Comparison of ENCODE assay signal across 18 cellular contexts in the genomic region with DNA sequence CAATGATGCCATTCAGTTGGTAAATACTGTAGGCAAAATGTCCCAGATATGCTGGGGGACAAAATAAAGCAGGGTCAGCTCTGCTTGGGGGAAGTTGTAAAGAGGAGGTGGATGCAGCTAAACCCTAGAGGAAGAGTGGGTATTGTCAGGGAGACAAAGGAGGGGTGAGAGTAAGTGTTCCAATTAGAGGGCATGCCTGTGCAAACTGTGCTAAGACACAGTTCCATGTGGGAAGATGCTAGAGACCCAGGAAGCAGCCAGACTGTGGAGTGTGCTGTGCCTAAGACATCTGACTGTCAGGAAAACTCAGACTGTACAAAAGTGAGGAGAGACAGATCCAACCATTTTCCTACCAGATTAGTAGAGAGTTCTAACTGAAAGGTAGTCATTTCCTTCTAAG.
A peak's percentile ranks its signal among the peaks of the same experiment; 100 is the strongest.
DNase-seq lines count a peak whose midpoint lies in the region; ATAC-seq and TF ChIP-seq lines count a peak whose summit lies in the region.
"Had no signal": no experiment of that assay in that cellular context is flagged by ENCODE, and none has a peak within 500 bp of the region (broad histone marks: within the 10 kb centered on the region; RNA-seq: fewer than 3 reads in every experiment).

No MANE protein-coding gene starts in this region.

- H3K4me1 ChIP-seq in HAP-1 (peaks cover 8% of the 10 kb centered on the region), RWPE2 (ENCODE audit: insufficient read depth, poor library complexity, severe bottlenecking) (peaks cover 31% of the 10 kb centered on the region), hepatocyte (ENCODE audit: insufficient read depth) (peaks cover 50% of the 10 kb centered on the region), smooth muscle cell (ENCODE audit: low read depth) (peaks cover 29% of the 10 kb centered on the region)
- H3K4me1 ChIP-seq: parathyroid adenoma had no signal

- no peak overlapping the region for H3K9ac ChIP-seq in smooth muscle cell (ENCODE audit: low read depth)
- H3K9ac ChIP-seq: BLaER1 treated with 17β-estradiol and CSF1 and Interleukin-3, amounts not matched to agents 10 nM and 100 nM; parathyroid adenoma had no signal

- no peak overlapping the region for H3K4me2 ChIP-seq in hepatocyte
- H3K4me2 ChIP-seq in smooth muscle cell: no peak overlapping the region
- H3K4me2 ChIP-seq: BLaER1 treated with 17β-estradiol and CSF1 and Interleukin-3, amounts not matched to agents 10 nM and 100 nM had no signal

- H4K20me1 ChIP-seq in hepatocyte (ENCODE audit: insufficient read depth, poor library complexity, severe bottlenecking): no peaks in the 10 kb centered on the region
- H4K20me1 ChIP-seq in smooth muscle cell (ENCODE audit: low read depth): no peaks in the 10 kb centered on the region
- H4K20me1 ChIP-seq: BLaER1 treated with 17β-estradiol and CSF1 and Interleukin-3, amounts not matched to agents 10 nM and 100 nM had no signal

- no peak for TF ChIP-seq CTCF in RWPE2 (IDR thresholded peaks at IDR 0.05; ENCODE audit: poor library complexity, severe bottlenecking)
- TF ChIP-seq CTCF in hepatocyte (IDR thresholded peaks at IDR 0.05; ENCODE audit: poor library complexity): no peak
- TF ChIP-seq CTCF in smooth muscle cell (IDR thresholded peaks at IDR 0.05; ENCODE audit: borderline replicate concordance, insufficient read depth, poor library complexity, severe bottlenecking): no peak

- ATAC-seq in RWPE2 (ENCODE audit: low read depth): no peak
- ATAC-seq in HG03095 (IDR thresholded peaks at IDR 0.05; ENCODE audit: unreplicated experiment): no peak
- no peak for ATAC-seq in HG03159 (IDR thresholded peaks at IDR 0.05; ENCODE audit: unreplicated experiment)
- ATAC-seq: GM12878 had no signal

- H3K79me2 ChIP-seq in hepatocyte: no peaks in the 10 kb centered on the region
- no peaks in the 10 kb centered on the region for H3K79me2 ChIP-seq in smooth muscle cell (ENCODE audit: low read depth)
- H3K79me2 ChIP-seq: parathyroid adenoma had no signal

- H3F3A ChIP-seq in smooth muscle cell (ENCODE audit: low read depth): peaks cover 6% of the 10 kb centered on the region

- H3K27me3 ChIP-seq in HAP-1 (ENCODE audit: low read depth) (no peaks in the 10 kb centered on the region), RWPE2 (ENCODE audit: insufficient read depth, poor library complexity, severe bottlenecking) (no peaks in the 10 kb centered on the region), hepatocyte (no peaks in the 10 kb centered on the region), smooth muscle cell (ENCODE audit: low read depth) (no peaks in the 10 kb centered on the region)
- H3K27me3 ChIP-seq: BLaER1 treated with 17β-estradiol and CSF1 and Interleukin-3, amounts not matched to agents 10 nM and 100 nM; breast epithelium; uterus had no signal

- in situ Hi-C loops in HAP-1 (cut with MboI; ENCODE audit: low sequenced_read_pairs): no loop called here

- peak; percentile 5 to 12 for DNase-seq in HAP-1 (ENCODE audit: low spot score in 2 of 2)
- DNase-seq in RWPE2 (ENCODE audit: low spot score): no peak
- DNase-seq in hepatocyte (ENCODE audit: low spot score): no peak
- no peak for DNase-seq in smooth muscle cell (lab: John Stamatoyannopoulos, UW; ENCODE audit: unreplicated experiment)
- DNase-seq in globus pallidus (ENCODE audit: low spot score): no peak
- DNase-seq: activated CD4-positive, CD25-positive, alpha-beta regulatory T cell; GF-D8; glutamatergic neuron; NCI-H524 treated with DMSO at 0.1 percent for 48 hours; small intestine; stimulated activated CD4-positive, alpha-beta T cell treated with anti-CD3 and anti-CD28 coated beads, Interleukin-4, amount 100 ng/mL, for 24 hours; uterus had no signal

- H3K36me3 ChIP-seq in HAP-1 (replicated peaks) (no peaks in the 10 kb centered on the region), RWPE2 (ENCODE audit: low read depth) (no peaks in the 10 kb centered on the region), hepatocyte (replicated peaks; ENCODE audit: insufficient read depth, low read depth) (no peaks in the 10 kb centered on the region), smooth muscle cell (ENCODE audit: low read depth) (no peaks in the 10 kb centered on the region)
- H3K36me3 ChIP-seq: BLaER1 treated with 17β-estradiol and CSF1 and Interleukin-3, amounts not matched to agents 10 nM and 100 nM; breast epithelium; uterus had no signal

- no peaks in the 10 kb centered on the region for H3K9me3 ChIP-seq in HAP-1
- H3K9me3 ChIP-seq in RWPE2 (ENCODE audit: severe bottlenecking): no peaks in the 10 kb centered on the region
- no peaks in the 10 kb centered on the region for H3K9me3 ChIP-seq in hepatocyte (ENCODE audit: low read depth)
- no peaks in the 10 kb centered on the region for H3K9me3 ChIP-seq in smooth muscle cell (replicated peaks; ENCODE audit: low read depth)
- H3K9me3 ChIP-seq: BLaER1 treated with 17β-estradiol and CSF1 and Interleukin-3, amounts not matched to agents 10 nM and 100 nM; breast epithelium; uterus had no signal

- H2AFZ ChIP-seq in hepatocyte (no peak overlapping the region), smooth muscle cell (ENCODE audit: low read depth) (no peak overlapping the region)
- H2AFZ ChIP-seq: parathyroid adenoma had no signal

- no peak overlapping the region for H3K4me3 ChIP-seq in HAP-1
- no peak overlapping the region for H3K4me3 ChIP-seq in RWPE2 (ENCODE audit: severe bottlenecking)
- H3K4me3 ChIP-seq in hepatocyte: no peak overlapping the region
- no peak overlapping the region for H3K4me3 ChIP-seq in smooth muscle cell
- H3K4me3 ChIP-seq: BLaER1 treated with 17β-estradiol and CSF1 and Interleukin-3, amounts not matched to agents 10 nM and 100 nM; breast epithelium; GM12878; uterus had no signal

- H3K27ac ChIP-seq in RWPE2 (ENCODE audit: poor library complexity, severe bottlenecking) (peak overlapping the region; percentile 83), hepatocyte (peak overlapping the region; percentile 88), smooth muscle cell (ENCODE audit: low read depth) (peak overlapping the region; percentile 99)
- H3K27ac ChIP-seq: BLaER1 treated with 17β-estradiol and CSF1 and Interleukin-3, amounts not matched to agents 10 nM and 100 nM; breast epithelium; parathyroid adenoma; uterus had no signal

- no peaks in the 10 kb centered on the region for H3K9me2 ChIP-seq in hepatocyte (replicated peaks; ENCODE audit: insufficient read depth)

Comparison
In these comparisons a context has a peak if more than half of its experiments do, and no peak if none do; other contexts are left out.
1. DNase-seq: peak in HAP-1 (2 of 2); none in RWPE2 (single experiment), hepatocyte (single experiment), smooth muscle cell (single experiment) and globus pallidus (single experiment).
2. Peak in every context shown above with its lines, with median percentiles within 50 percentile points of each other: H3K27ac ChIP-seq.